ENCODE assay signal across 13 cellular contexts in the genomic region with DNA sequence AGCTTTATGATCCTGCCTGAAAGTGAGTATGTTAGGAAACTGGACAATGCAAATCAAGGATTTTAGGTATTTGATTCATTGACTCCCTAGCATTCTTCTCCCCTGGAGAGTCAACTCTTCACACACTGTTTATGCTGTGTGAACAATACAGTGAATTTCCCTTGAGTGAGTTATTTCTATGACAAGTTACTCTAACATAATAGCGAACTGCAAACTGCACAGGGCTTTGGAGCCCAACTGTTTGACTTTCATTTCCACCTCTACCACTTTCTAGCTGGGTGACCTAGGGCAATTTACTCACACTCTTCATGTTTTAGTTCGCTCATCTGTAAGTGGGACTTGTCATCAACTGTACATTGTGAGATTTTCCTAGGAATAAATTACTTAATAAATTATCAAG.
DNase-seq lines count a peak whose midpoint lies in the region; ATAC-seq and TF ChIP-seq lines count a peak whose summit lies in the region.
"Had no signal": no experiment of that assay in that cellular context is flagged by ENCODE, and none has a peak within 500 bp of the region (broad histone marks: within the 10 kb centered on the region; RNA-seq: fewer than 3 reads in every experiment).

No MANE protein-coding gene starts in this region.

- TF ChIP-seq POLR2A in suprapubic skin (IDR thresholded peaks at IDR 0.05), result no peak

- no peak for TF ChIP-seq CTCF in RWPE2 (IDR thresholded peaks at IDR 0.05; ENCODE audit: poor library complexity, severe bottlenecking)
- TF ChIP-seq CTCF in coronary artery (IDR thresholded peaks at IDR 0.05), result no peak
- no peak for TF ChIP-seq CTCF in liver (IDR thresholded peaks at IDR 0.05; ENCODE audit: low read depth, low read length, missing input control)
- no peak for TF ChIP-seq CTCF in suprapubic skin (IDR thresholded peaks at IDR 0.05)

- WGBS in liver, result 90% methylated on average over 2 of the region's 2 CpGs
- WGBS in suprapubic skin, result 85% methylated on average over 2 of the region's 2 CpGs

- DNase-seq in RWPE2 (ENCODE audit: low spot score), result no peak
- no peak for DNase-seq in coronary artery (ENCODE audit: low spot score)
- no peak for DNase-seq in suprapubic skin (ENCODE audit: low spot score in 2 of 2)
- DNase-seq in cerebellar nuclear complex (lab: John Stamatoyannopoulos, UW), result no peak
- DNase-seq: activated CD4-positive, alpha-beta T cell treated with anti-CD3 and anti-CD28 coated beads for 1 hour; hypothalamus; NCI-H526 treated with DMSO at 0.1 percent for 48 hours; stimulated activated CD8-positive, alpha-beta memory T cell treated with anti-CD3 and anti-CD28 coated beads, Interleukin-4, amount 100 ng/mL, for 48 hours had no signal

- H3K27me3 ChIP-seq in RWPE2 (ENCODE audit: insufficient read depth, poor library complexity, severe bottlenecking) (no peaks in the 10 kb centered on the region), liver (ENCODE audit: control insufficient read depth in 4 of 4, insufficient read depth in 4 of 4, low read length in 3 of 4) (no peaks in the 10 kb centered on the region), suprapubic skin (no peaks in the 10 kb centered on the region)

- H3K9me3 ChIP-seq in RWPE2 (ENCODE audit: severe bottlenecking), result no peaks in the 10 kb centered on the region
- no peaks in the 10 kb centered on the region for H3K9me3 ChIP-seq in liver (ENCODE audit: control insufficient read depth in 4 of 4, low read length in 3 of 4)
- no peaks in the 10 kb centered on the region for H3K9me3 ChIP-seq in suprapubic skin

- ATAC-seq in RWPE2 (ENCODE audit: low read depth) (no peak), GM18907 (IDR thresholded peaks at IDR 0.05; ENCODE audit: unreplicated experiment) (no peak), HG03432 (IDR thresholded peaks at IDR 0.05; ENCODE audit: unreplicated experiment) (no peak), HG03342 (IDR thresholded peaks at IDR 0.05; ENCODE audit: unreplicated experiment) (no peak)

- H3K4me3 ChIP-seq in RWPE2 (ENCODE audit: severe bottlenecking) (no peak overlapping the region), coronary artery (no peak overlapping the region), liver (ENCODE audit: low read depth in 1 of 3, low read length in 3 of 3) (no peak overlapping the region), suprapubic skin (no peak overlapping the region)
- H3K4me3 ChIP-seq: SK-N-MC had no signal

- peaks cover 44% of the 10 kb centered on the region for H3K36me3 ChIP-seq in RWPE2 (ENCODE audit: low read depth)
- H3K36me3 ChIP-seq in liver (ENCODE audit: control insufficient read depth in 4 of 4, insufficient read depth in 3 of 4, low read depth in 1 of 4, low read length in 3 of 4), result no peaks in the 10 kb centered on the region
- no peaks in the 10 kb centered on the region for H3K36me3 ChIP-seq in suprapubic skin

- H3K27ac ChIP-seq in RWPE2 (ENCODE audit: poor library complexity, severe bottlenecking) (peak overlapping the region; percentile 92), coronary artery (peak overlapping the region; percentile 63 to 67), liver (ENCODE audit: low read depth in 1 of 2, low read length in 2 of 2) (peak overlapping the region; percentile 48 to 92), suprapubic skin (peak overlapping the region; percentile 78)
- H3K27ac ChIP-seq: SK-N-MC had no signal

- TF ChIP-seq EP300 in suprapubic skin (IDR thresholded peaks at IDR 0.05), result no peak

- no peak overlapping the region for H3K9ac ChIP-seq in liver (ENCODE audit: low read depth in 1 of 2, low read length in 2 of 2)

- TF ChIP-seq RAD21 in liver (IDR thresholded peaks at IDR 0.05), result no peak

- H3K4me1 ChIP-seq in RWPE2 (ENCODE audit: insufficient read depth, poor library complexity, severe bottlenecking), result peaks cover 73% of the 10 kb centered on the region
- peaks cover 2 to 59% (median 22%) of the 10 kb centered on the region in 4 donors for H3K4me1 ChIP-seq in liver (ENCODE audit: control insufficient read depth in 4 of 4, insufficient read depth in 4 of 4, low read length in 3 of 4)
- H3K4me1 ChIP-seq in suprapubic skin, result peaks cover 42% of the 10 kb centered on the region

TF ChIP-seq in liver, 16 proteins besides CTCF, POLR2A, EP300 and RAD21:
- TF ChIP-seq HNF4G (IDR thresholded peaks at IDR 0.05) (no peak), HNF4A (conservative IDR thresholded peaks at IDR 0.05) (no peak), EGR1 (IDR thresholded peaks at IDR 0.05; ENCODE audit: low read depth in 2 of 2) (no peak), ZBTB33 (IDR thresholded peaks at IDR 0.05) (no peak), SP1 (IDR thresholded peaks at IDR 0.05) (no peak), YY1 (IDR thresholded peaks at IDR 0.05) (no peak), GABPA (IDR thresholded peaks at IDR 0.05 in 1 of 2, conservative IDR thresholded peaks at IDR 0.05 in 1 of 2) (no peak), NR2F2 (IDR thresholded peaks at IDR 0.05) (no peak), REST (IDR thresholded peaks at IDR 0.05) (no peak), RXRA (IDR thresholded peaks at IDR 0.05) (no peak), JUND (IDR thresholded peaks at IDR 0.05) (no peak), FOXA2 (IDR thresholded peaks at IDR 0.05) (no peak), TAF1 (conservative IDR thresholded peaks at IDR 0.05) (no peak), FOXA1 (IDR thresholded peaks at IDR 0.05) (no peak)
- TF ChIP-seq, protein P1, sequence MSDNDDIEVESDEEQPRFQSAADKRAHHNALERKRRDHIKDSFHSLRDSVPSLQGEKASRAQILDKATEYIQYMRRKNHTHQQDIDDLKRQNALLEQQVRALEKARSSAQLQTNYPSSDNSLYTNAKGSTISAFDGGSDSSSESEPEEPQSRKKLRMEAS (IDR thresholded peaks at IDR 0.05), result no peak
- TF ChIP-seq, protein P2, sequence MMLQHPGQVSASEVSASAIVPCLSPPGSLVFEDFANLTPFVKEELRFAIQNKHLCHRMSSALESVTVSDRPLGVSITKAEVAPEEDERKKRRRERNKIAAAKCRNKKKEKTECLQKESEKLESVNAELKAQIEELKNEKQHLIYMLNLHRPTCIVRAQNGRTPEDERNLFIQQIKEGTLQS (IDR thresholded peaks at IDR 0.05), result no peak
